ENCODE assay signal across 17 cellular contexts in genomic region chr11:5038336-5038735, GRCh38.
"Had no signal": no experiment of that assay in that cellular context is flagged by ENCODE, and none has a peak within 500 bp of the region (broad histone marks: within the 10 kb centered on the region; RNA-seq: fewer than 3 reads in every experiment).

No MANE protein-coding gene starts in this region.

- ATAC-seq: left colon; left lung; lower lobe of right lung; naive thymus-derived CD8-positive, alpha-beta T cell; right lobe of liver; stimulated activated effector memory CD8-positive, alpha-beta T cell treated with anti-CD3 and anti-CD28 coated beads, Interleukin-12 subunit alpha, Interleukin-12 subunit beta, amount 100 ng/mL, for 72 hours had no signal

- DNase-seq: hypothalamus; immature natural killer cell; kidney; left colon; left lung; lower lobe of right lung; mammary epithelial cell; mesenchymal stem cell; naive thymus-derived CD8-positive, alpha-beta T cell; occipital lobe; right lobe of liver; small intestine; spleen; stimulated activated CD4-positive, alpha-beta T cell treated with anti-CD3 and anti-CD28 coated beads, Interleukin-4, amount 100 ng/mL, for 24 hours; stimulated activated naive CD4-positive, alpha-beta T cell; uterus had no signal
